Comparison of ENCODE assay signal across 8 cellular contexts in the genomic region with DNA sequence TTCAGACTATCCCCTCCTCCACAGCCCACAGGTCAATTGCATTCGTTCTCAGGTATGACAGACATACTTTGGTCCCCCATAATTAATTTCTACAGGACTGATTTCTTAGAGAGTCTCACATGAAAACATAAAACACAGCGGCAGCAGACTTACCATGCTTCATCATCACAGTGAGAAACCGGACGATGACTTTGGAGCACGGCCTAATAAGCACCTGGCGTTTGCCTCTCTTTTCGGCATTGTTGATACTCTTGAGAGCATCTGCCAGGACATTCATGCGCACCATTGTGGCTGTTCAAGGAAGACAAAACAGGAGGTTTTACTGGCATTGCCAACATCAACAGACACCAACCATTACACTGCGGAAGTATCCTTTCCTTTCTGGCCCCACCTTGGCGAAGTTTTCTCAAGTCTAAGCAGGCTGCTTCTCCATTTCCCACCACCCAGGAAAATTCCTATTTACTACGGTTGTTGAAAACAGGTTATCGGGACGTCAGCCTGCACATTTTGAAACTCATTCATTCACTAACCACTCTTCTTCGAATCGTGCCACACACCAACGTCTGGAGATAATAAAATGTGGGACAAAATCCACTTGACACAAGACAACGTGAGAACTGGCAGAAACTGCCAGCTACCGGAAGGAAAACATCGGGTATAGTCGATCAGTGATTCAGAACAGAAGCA. TPM values are rescaled to one million over a fixed set of nuclear protein-coding genes. Genes with fewer than 3 reads are reported as not detected.
DNase-seq lines count a peak whose midpoint lies in the region; ATAC-seq and TF ChIP-seq lines count a peak whose summit lies in the region.

No MANE protein-coding gene starts in this region.

- H3K9me3 ChIP-seq in HAP-1 (no peaks in the 10 kb centered on the region; the same call in 1 of the 2 replicates), SU-DHL-6 (ENCODE audit: insufficient read depth, low read length) (no peaks in the 10 kb centered on the region), skeletal muscle tissue (ENCODE audit: control insufficient read depth in 3 of 3, low read length in 3 of 3) (no peaks in the 10 kb centered on the region)

- peaks cover 57% of the 10 kb centered on the region for H3F3A ChIP-seq in SU-DHL-6 (ENCODE audit: insufficient read depth)

- H3K9ac ChIP-seq in SU-DHL-6 (ENCODE audit: low read length) (peak overlapping the region; percentile 95), skeletal muscle tissue (ENCODE audit: low read depth in 1 of 3, low read length in 3 of 3) (peak overlapping the region; percentile 95 to 97 (median 97))

- H3K9me2 ChIP-seq in SU-DHL-6 (replicated peaks; ENCODE audit: insufficient read depth, low read length) = no peaks in the 10 kb centered on the region

- H3K4me1 ChIP-seq in HAP-1 (peaks cover 27% of the 10 kb centered on the region), foreskin keratinocyte (peaks cover 18% of the 10 kb centered on the region), skeletal muscle tissue (ENCODE audit: control insufficient read depth in 3 of 3, insufficient read depth in 3 of 3, low read length in 3 of 3) (peaks cover 49 to 60% (median 51%) of the 10 kb centered on the region in 3 donors)

- peaks cover 52% of the 10 kb centered on the region for H4K20me1 ChIP-seq in SU-DHL-6 (ENCODE audit: low read depth, low read length)

- H3K36me3 ChIP-seq in HAP-1 (replicated peaks) = peaks cover 89% of the 10 kb centered on the region
- H3K36me3 ChIP-seq in SU-DHL-6 (ENCODE audit: low read length) = peaks cover 52% of the 10 kb centered on the region
- H3K36me3 ChIP-seq in skeletal muscle tissue (ENCODE audit: control insufficient read depth in 3 of 3, insufficient read depth in 3 of 3, low read length in 3 of 3) = peaks cover 38 to 47% (median 47%) of the 10 kb centered on the region in 3 donors

- no peak for DNase-seq in HAP-1 (ENCODE audit: low spot score in 2 of 2)
- no peak for DNase-seq in foreskin keratinocyte
- no peak for DNase-seq in NCI-H69 (lab: John Stamatoyannopoulos, UW)

- no peak overlapping the region for H2AFZ ChIP-seq in SU-DHL-6 (ENCODE audit: low read depth, low read length, severe bottlenecking)

- peak overlapping the region; percentile 72 for H3K4me2 ChIP-seq in SU-DHL-6 (ENCODE audit: low read depth, low read length, poor library complexity, severe bottlenecking)

- H3K27ac ChIP-seq in SU-DHL-6 (ENCODE audit: low read depth, low read length) (peak overlapping the region; percentile 80), foreskin keratinocyte (peak overlapping the region; percentile 85), skeletal muscle tissue (ENCODE audit: low read depth, low read length) (peak overlapping the region; percentile 84)

- TF ChIP-seq CTCF in SU-DHL-6 (IDR thresholded peaks at IDR 0.05; ENCODE audit: insufficient read depth, low read length, poor library complexity, severe bottlenecking) (no peak), foreskin keratinocyte (conservative IDR thresholded peaks at IDR 0.05) (no peak)

- H3K27me3 ChIP-seq in HAP-1 (ENCODE audit: low read depth) = no peaks in the 10 kb centered on the region
- no peaks in the 10 kb centered on the region for H3K27me3 ChIP-seq in SU-DHL-6 (ENCODE audit: low read length)
- no peaks in the 10 kb centered on the region for H3K27me3 ChIP-seq in foreskin keratinocyte
- no peaks in the 10 kb centered on the region for H3K27me3 ChIP-seq in skeletal muscle tissue (ENCODE audit: control insufficient read depth in 3 of 3, insufficient read depth in 3 of 3, low read length in 3 of 3)

- in situ Hi-C loops in HAP-1 (cut with MboI; ENCODE audit: low sequenced_read_pairs) = no loop called here

- H3K79me2 ChIP-seq in SU-DHL-6 (ENCODE audit: insufficient read depth, low read length) = peaks cover 62% of the 10 kb centered on the region

- H3K4me3 ChIP-seq in HAP-1 (peak overlapping the region; percentile 95), SU-DHL-6 (ENCODE audit: insufficient read depth, low read length, poor library complexity, severe bottlenecking) (peak overlapping the region; percentile 91), skeletal muscle tissue (ENCODE audit: low read length in 3 of 3) (peak overlapping the region; percentile 91 to 99 (median 99))

- ATAC-seq in foreskin keratinocyte (no peak), HG03025 (IDR thresholded peaks at IDR 0.05; ENCODE audit: low FRiP score, unreplicated experiment) (no peak), GM18511 (IDR thresholded peaks at IDR 0.05; ENCODE audit: unreplicated experiment) (no peak), GM18861 (IDR thresholded peaks at IDR 0.05; ENCODE audit: unreplicated experiment) (no peak)

RNA-seq across cellular contexts. Expression of a gene that starts 1.2 kb away (rescaled TPM):
- 1,845 and 1,875 TPM in 2 replicates for total RNA-seq in foreskin keratinocyte
- polyA plus RNA-seq in foreskin keratinocyte = 2,705 and 2,818 TPM in 2 replicates
- 2,276 TPM for total RNA-seq in skeletal muscle tissue

RNA-seq across cellular contexts. Expression of a gene that starts 12.4 kb away (rescaled TPM):
- total RNA-seq in foreskin keratinocyte (120 and 149 TPM in 2 replicates), skeletal muscle tissue (129 TPM)
- polyA plus RNA-seq in foreskin keratinocyte = 56.6 and 80.2 TPM in 2 replicates
